15 cellular contexts compared by ENCODE assay signal in genomic region chr6:25415701-25416100, GRCh38.
DNase-seq lines count a peak whose midpoint lies in the region; ATAC-seq and TF ChIP-seq lines count a peak whose summit lies in the region.
"Had no signal": no experiment of that assay in that cellular context is flagged by ENCODE, and none has a peak within 500 bp of the region (broad histone marks: within the 10 kb centered on the region; RNA-seq: fewer than 3 reads in every experiment).

No MANE protein-coding gene starts in this region.

- ATAC-seq in WTC11 (peak; percentile 64), gastroesophageal sphincter (no peak)

- H2BK15ac ChIP-seq in mesenchymal stem cell (ENCODE audit: low read depth, poor library complexity, severe bottlenecking): no peak overlapping the region

- no peak overlapping the region for H3K27ac ChIP-seq in mesenchymal stem cell (ENCODE audit: low read length, poor library complexity, severe bottlenecking)
- no peak overlapping the region for H3K27ac ChIP-seq in gastroesophageal sphincter
- no peak overlapping the region for H3K27ac ChIP-seq in transverse colon
- H3K27ac ChIP-seq: BLaER1 had no signal

- H3K18ac ChIP-seq in mesenchymal stem cell (ENCODE audit: low read depth in 1 of 2, low read length in 2 of 2): no peak overlapping the region

- no peaks in the 10 kb centered on the region for H3K27me3 ChIP-seq in mesenchymal stem cell (ENCODE audit: control insufficient read depth in 1 of 2, insufficient read depth in 1 of 2, low read length in 2 of 2)
- H3K27me3 ChIP-seq in gastroesophageal sphincter: no peaks in the 10 kb centered on the region
- no peaks in the 10 kb centered on the region for H3K27me3 ChIP-seq in transverse colon
- H3K27me3 ChIP-seq: BLaER1 had no signal

- peaks cover 36% of the 10 kb centered on the region for H3K79me1 ChIP-seq in mesenchymal stem cell (replicated peaks; ENCODE audit: low read length, poor library complexity, severe bottlenecking)

- no peak overlapping the region for H3K23ac ChIP-seq in mesenchymal stem cell (ENCODE audit: low read length in 2 of 2)

- no peak overlapping the region for H3K4me2 ChIP-seq in mesenchymal stem cell (ENCODE audit: low read length, poor library complexity, severe bottlenecking)
- H3K4me2 ChIP-seq: BLaER1 had no signal

- H3K27me3 Mint-ChIP-seq in activated naive CD8-positive, alpha-beta T cell: no peaks in the 10 kb centered on the region
- no peaks in the 10 kb centered on the region for H3K27me3 Mint-ChIP-seq in activated naive CD8-positive, alpha-beta T cell treated with anti-CD3 and anti-CD28 coated beads for 36 hours
- no peaks in the 10 kb centered on the region for H3K27me3 Mint-ChIP-seq in WTC11 (ENCODE audit: low read depth)
- H3K27me3 Mint-ChIP-seq: CD4-positive, alpha-beta memory T cell had no signal

- intact Hi-C loops in transverse colon (cut with DNase I; ENCODE audit: low total_unique reads): no loop called here

- CTCF ChIA-PET in WTC11 (lab: Charles Lee): interaction anchor here (1.1 kb wide), 1 partner anchor 150 kb away, joined by 3 read pairs; no protein-coding TSS in a partner anchor

- no peak overlapping the region for H4K8ac ChIP-seq in mesenchymal stem cell (ENCODE audit: low read length)

- H2BK120ac ChIP-seq in mesenchymal stem cell (ENCODE audit: low read depth, low read length): no peak overlapping the region

- H3K4me1 Mint-ChIP-seq in activated naive CD8-positive, alpha-beta T cell (ENCODE audit: low read depth): peaks cover 52% of the 10 kb centered on the region
- peaks cover 40% of the 10 kb centered on the region for H3K4me1 Mint-ChIP-seq in activated naive CD8-positive, alpha-beta T cell treated with anti-CD3 and anti-CD28 coated beads for 36 hours
- peaks cover 76% of the 10 kb centered on the region for H3K4me1 Mint-ChIP-seq in WTC11

- in situ Hi-C loops in transverse colon (cut with MboI; ENCODE audit: low pct_ligation_motif_present in 1 of 4, low pct_unique_long_range_greater_than_20kb in 1 of 4, low sequenced_read_pairs in 3 of 4): no loop called here

- DNase-seq in activated naive CD8-positive, alpha-beta T cell treated with anti-CD3 and anti-CD28 coated beads for 36 hours: no peak
- DNase-seq in WTC11 (ENCODE audit: low spot score) (no peak), mesenchymal stem cell (no peak), amniotic stem cell (lab: John Stamatoyannopoulos, UW) (no peak), transverse colon (no peak)
- DNase-seq: 8988T; Calu3; CD4-positive, alpha-beta memory T cell; DMS79 treated with DMSO at 0.1 percent for 48 hours; GF-D8; H9 had no signal

- H2AK5ac ChIP-seq in mesenchymal stem cell (ENCODE audit: low read length, severe bottlenecking): peak overlapping the region; percentile 23

- peaks cover 6% of the 10 kb centered on the region for H3K4me1 ChIP-seq in mesenchymal stem cell (ENCODE audit: control insufficient read depth, insufficient read depth, low read depth, low read length)
- peaks cover 0 to 43% (median 9%) of the 10 kb centered on the region in 3 donors for H3K4me1 ChIP-seq in gastroesophageal sphincter
- peaks cover 0 to 31% (median 1%) of the 10 kb centered on the region in 4 donors for H3K4me1 ChIP-seq in transverse colon

- no peak for TF ChIP-seq POLR2A in gastroesophageal sphincter (IDR thresholded peaks at IDR 0.05)
- no peak for TF ChIP-seq POLR2A in transverse colon (IDR thresholded peaks at IDR 0.05)

- no peak overlapping the region for H4K91ac ChIP-seq in mesenchymal stem cell (ENCODE audit: low read length)

- peak overlapping the region; percentile 51 for H3K27ac Mint-ChIP-seq in activated naive CD8-positive, alpha-beta T cell
- no peak overlapping the region for H3K27ac Mint-ChIP-seq in activated naive CD8-positive, alpha-beta T cell treated with anti-CD3 and anti-CD28 coated beads for 36 hours
- peak overlapping the region; percentile 61 for H3K27ac Mint-ChIP-seq in WTC11

- H3K4me3 Mint-ChIP-seq in activated naive CD8-positive, alpha-beta T cell: no peak overlapping the region
- H3K4me3 Mint-ChIP-seq in activated naive CD8-positive, alpha-beta T cell treated with anti-CD3 and anti-CD28 coated beads for 36 hours: no peak overlapping the region
- H3K4me3 Mint-ChIP-seq in WTC11: peak overlapping the region; percentile 20
- H3K4me3 Mint-ChIP-seq: CD14-positive monocyte; CD4-positive, alpha-beta memory T cell had no signal

- H2AFZ ChIP-seq in mesenchymal stem cell (ENCODE audit: low read depth, low read length): no peak overlapping the region

- no peak overlapping the region for H3K9ac ChIP-seq in mesenchymal stem cell (ENCODE audit: low read length)
- H3K9ac ChIP-seq: BLaER1 had no signal

- TF ChIP-seq CTCF in WTC11 (IDR thresholded peaks at IDR 0.05): no peak
- TF ChIP-seq CTCF in gastroesophageal sphincter (IDR thresholded peaks at IDR 0.05): no peak
- no peak for TF ChIP-seq CTCF in transverse colon (IDR thresholded peaks at IDR 0.05)

- H2BK12ac ChIP-seq in mesenchymal stem cell (ENCODE audit: low read length in 2 of 2): no peak overlapping the region

- H3K14ac ChIP-seq in mesenchymal stem cell (ENCODE audit: low read length in 2 of 2): no peak overlapping the region

- H3K4me3 ChIP-seq in mesenchymal stem cell (ENCODE audit: insufficient read depth in 1 of 2, low read depth in 1 of 2, low read length in 2 of 2) (no peak overlapping the region), gastroesophageal sphincter (no peak overlapping the region), transverse colon (no peak overlapping the region)
- H3K4me3 ChIP-seq: BLaER1 had no signal

- no peak overlapping the region for H3K4ac ChIP-seq in mesenchymal stem cell (ENCODE audit: low read depth in 1 of 2, low read length in 2 of 2)

- H2BK5ac ChIP-seq in mesenchymal stem cell (ENCODE audit: low read depth, low read length, poor library complexity, severe bottlenecking): peak overlapping the region; percentile 1

- POLR2A ChIA-PET in WTC11 (lab: Charles Lee): no interaction called here

- H3K36me3 Mint-ChIP-seq in activated naive CD8-positive, alpha-beta T cell: peaks cover 5% of the 10 kb centered on the region
- peaks cover 12% of the 10 kb centered on the region for H3K36me3 Mint-ChIP-seq in activated naive CD8-positive, alpha-beta T cell treated with anti-CD3 and anti-CD28 coated beads for 36 hours
- peaks cover 15% of the 10 kb centered on the region for H3K36me3 Mint-ChIP-seq in WTC11

- WGBS in mesenchymal stem cell: 74% methylated on average over 3 of the region's 4 CpGs
- 78 to 81% methylated on average over 4 of the region's 4 CpGs for WGBS in gastroesophageal sphincter (ENCODE audit: low coverage in 1 of 2), 2 donors
- WGBS in transverse colon (ENCODE audit: low coverage in 1 of 2), 2 donors: 85 to 88% methylated on average over 3 to 4 of the region's 4 CpGs

- H3K36me3 ChIP-seq in mesenchymal stem cell (ENCODE audit: control insufficient read depth in 1 of 2, insufficient read depth in 2 of 2, low read depth in 1 of 2, low read length in 2 of 2) (peaks cover 2 to 8% of the 10 kb centered on the region in 2 experiments), gastroesophageal sphincter (no peaks in the 10 kb centered on the region), transverse colon (no peaks in the 10 kb centered on the region)
- H3K36me3 ChIP-seq: BLaER1 had no signal

- no peak for TF ChIP-seq EP300 in gastroesophageal sphincter (IDR thresholded peaks at IDR 0.05)
- no peak for TF ChIP-seq EP300 in transverse colon (IDR thresholded peaks at IDR 0.05; ENCODE audit: low read depth)

- H3K9me3 ChIP-seq in mesenchymal stem cell (ENCODE audit: control insufficient read depth, low read length) (peaks cover 7% of the 10 kb centered on the region), gastroesophageal sphincter (peaks cover 0 to 7% (median 0%) of the 10 kb centered on the region in 3 donors), transverse colon (no peaks in the 10 kb centered on the region)

- H3K9me3 Mint-ChIP-seq in activated naive CD8-positive, alpha-beta T cell (ENCODE audit: low read depth): peaks cover 3% of the 10 kb centered on the region
- H3K9me3 Mint-ChIP-seq in activated naive CD8-positive, alpha-beta T cell treated with anti-CD3 and anti-CD28 coated beads for 36 hours: peaks cover 8% of the 10 kb centered on the region
- peaks cover 16% of the 10 kb centered on the region for H3K9me3 Mint-ChIP-seq in WTC11
- H3K9me3 Mint-ChIP-seq: CD4-positive, alpha-beta memory T cell had no signal

TF ChIP-seq in WTC11, 78 proteins besides CTCF, POLR2A, EP300 and RAD21 (continues in another document):
- TF ChIP-seq, protein P1, sequence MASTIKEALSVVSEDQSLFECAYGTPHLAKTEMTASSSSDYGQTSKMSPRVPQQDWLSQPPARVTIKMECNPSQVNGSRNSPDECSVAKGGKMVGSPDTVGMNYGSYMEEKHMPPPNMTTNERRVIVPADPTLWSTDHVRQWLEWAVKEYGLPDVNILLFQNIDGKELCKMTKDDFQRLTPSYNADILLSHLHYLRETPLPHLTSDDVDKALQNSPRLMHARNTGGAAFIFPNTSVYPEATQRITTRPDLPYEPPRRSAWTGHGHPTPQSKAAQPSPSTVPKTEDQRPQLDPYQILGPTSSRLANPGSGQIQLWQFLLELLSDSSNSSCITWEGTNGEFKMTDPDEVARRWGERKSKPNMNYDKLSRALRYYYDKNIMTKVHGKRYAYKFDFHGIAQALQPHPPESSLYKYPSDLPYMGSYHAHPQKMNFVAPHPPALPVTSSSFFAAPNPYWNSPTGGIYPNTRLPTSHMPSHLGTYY (CRISPR knock-in tag; IDR thresholded peaks at IDR 0.05): no peak
- TF ChIP-seq E2F1 (CRISPR knock-in tag; IDR thresholded peaks at IDR 0.05) (no peak), CREM (CRISPR knock-in tag; IDR thresholded peaks at IDR 0.05) (no peak)
- TF ChIP-seq, protein P2, sequence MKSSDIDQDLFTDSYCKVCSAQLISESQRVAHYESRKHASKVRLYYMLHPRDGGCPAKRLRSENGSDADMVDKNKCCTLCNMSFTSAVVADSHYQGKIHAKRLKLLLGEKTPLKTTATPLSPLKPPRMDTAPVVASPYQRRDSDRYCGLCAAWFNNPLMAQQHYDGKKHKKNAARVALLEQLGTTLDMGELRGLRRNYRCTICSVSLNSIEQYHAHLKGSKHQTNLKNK (CRISPR knock-in tag; IDR thresholded peaks at IDR 0.05): no peak
